Comparison of ENCODE assay signal across 23 cellular contexts in the genomic region with DNA sequence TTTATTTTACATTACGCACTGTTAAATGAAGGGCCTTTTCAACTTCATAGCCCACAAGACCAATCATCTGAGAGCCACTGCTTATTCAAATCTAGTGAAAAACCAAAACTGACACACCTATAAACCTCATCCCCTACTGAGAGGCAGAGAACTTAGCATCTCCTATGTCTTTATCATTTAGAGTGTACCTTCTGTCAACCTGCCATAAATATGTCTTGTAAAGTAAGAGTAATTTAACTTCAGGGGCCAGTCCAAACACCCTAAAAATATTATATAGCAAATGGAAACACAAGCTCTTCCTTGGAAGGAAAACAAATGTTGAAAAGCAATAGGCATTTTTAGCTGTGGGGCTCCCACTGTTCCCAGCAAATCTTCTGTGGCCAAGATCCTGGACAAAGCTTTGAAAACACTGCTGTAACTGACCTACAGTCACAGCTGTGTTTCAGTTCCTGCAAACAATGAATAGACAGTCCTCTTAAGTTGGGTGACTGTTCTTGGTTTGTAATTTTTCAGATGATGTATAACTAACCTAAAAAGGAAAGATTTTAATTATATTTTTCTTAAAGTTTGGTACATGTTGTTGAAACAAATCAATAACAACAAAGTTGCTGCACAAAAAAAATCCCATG.
DNase-seq lines count a peak whose midpoint lies in the region; ATAC-seq lines count a peak whose summit lies in the region.
"Had no signal": no experiment of that assay in that cellular context is flagged by ENCODE, and none has a peak within 500 bp of the region (broad histone marks: within the 10 kb centered on the region; RNA-seq: fewer than 3 reads in every experiment).

No MANE protein-coding gene starts in this region.

- ATAC-seq in HG02571 (IDR thresholded peaks at IDR 0.05; ENCODE audit: unreplicated experiment), result no peak
- ATAC-seq: HepG2 had no signal

- peak; percentile 32 for DNase-seq in NOMO-1 treated with DMSO at 0.1 percent for 48 hours (lab: John Stamatoyannopoulos, UW; ENCODE audit: unreplicated experiment)
- no peak for DNase-seq in NOMO-1 treated with dmso at 0.1 percent for 144 hours (lab: John Stamatoyannopoulos, UW; ENCODE audit: unreplicated experiment)
- peak; percentile 50 for DNase-seq in globus pallidus (ENCODE audit: low spot score)
- DNase-seq in pons (ENCODE audit: low spot score), result peak; percentile 76
- DNase-seq in stimulated activated naive CD4-positive, alpha-beta T cell treated with Interleukin-2 at 50 U/mL for 16 hours (lab: John Stamatoyannopoulos, UW), result no peak
- DNase-seq in NCI-H526 (lab: John Stamatoyannopoulos, UW), result no peak
- DNase-seq: 8988T; ACHN; BE2C; CD4-positive, CD25-positive, alpha-beta regulatory T cell; DMS153; DND-41; HCEC 1CT; Karpas-422; NCI-H1436 treated with DMSO at 0.1 percent for 48 hours; NCI-H1930; NCI-H510A treated with DMSO at 0.1 percent for 48 hours; NCI-H82; OCI-M1; Peyer's patch; SIG-M5 had no signal

Comparison
In these comparisons a context has a peak if more than half of its experiments do, and no peak if none do; other contexts are left out.
1. DNase-seq: peak in NOMO-1 treated with DMSO at 0.1 percent for 48 hours (single experiment), globus pallidus (single experiment) and pons (single experiment); none in NOMO-1 treated with dmso at 0.1 percent for 144 hours (single experiment), stimulated activated naive CD4-positive, alpha-beta T cell treated with Interleukin-2 at 50 U/mL for 16 hours (single experiment) and NCI-H526 (0 of 2).